Comparison of ENCODE assay signal across 1 cellular context in the genomic region with DNA sequence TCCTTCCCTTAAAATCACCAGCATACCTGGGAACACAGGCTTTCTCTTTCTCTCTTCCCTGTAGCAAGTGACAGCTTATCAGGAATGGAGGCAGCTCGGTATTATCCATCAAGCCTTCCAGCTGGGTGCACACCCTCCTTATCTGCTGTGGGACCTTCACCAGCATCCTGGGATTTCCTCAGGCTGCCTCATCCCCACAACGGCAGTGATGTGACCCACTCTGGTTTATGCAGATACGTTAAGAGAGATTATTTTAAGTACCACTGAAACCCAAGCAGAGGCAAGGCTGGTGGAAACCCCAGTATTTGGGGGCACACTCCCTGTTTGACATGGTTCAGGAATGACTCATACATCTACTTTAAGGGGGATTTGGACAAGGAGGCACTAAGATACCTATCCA.
TF ChIP-seq lines count a peak whose summit lies in the region.

No MANE protein-coding gene starts in this region.

TF ChIP-seq in GM23338, 12 proteins besides CTCF, POLR2A, EP300 and RAD21 (continued from another document):
- TF ChIP-seq REST (IDR thresholded peaks at IDR 0.05; ENCODE audit: unreplicated experiment) (no peak), EZH2phosphoT487 (IDR thresholded peaks at IDR 0.05; ENCODE audit: unreplicated experiment) (no peak), JUNB (IDR thresholded peaks at IDR 0.05; ENCODE audit: unreplicated experiment) (no peak), STAT1 (IDR thresholded peaks at IDR 0.05; ENCODE audit: unreplicated experiment) (no peak)
